In the genomic region with DNA sequence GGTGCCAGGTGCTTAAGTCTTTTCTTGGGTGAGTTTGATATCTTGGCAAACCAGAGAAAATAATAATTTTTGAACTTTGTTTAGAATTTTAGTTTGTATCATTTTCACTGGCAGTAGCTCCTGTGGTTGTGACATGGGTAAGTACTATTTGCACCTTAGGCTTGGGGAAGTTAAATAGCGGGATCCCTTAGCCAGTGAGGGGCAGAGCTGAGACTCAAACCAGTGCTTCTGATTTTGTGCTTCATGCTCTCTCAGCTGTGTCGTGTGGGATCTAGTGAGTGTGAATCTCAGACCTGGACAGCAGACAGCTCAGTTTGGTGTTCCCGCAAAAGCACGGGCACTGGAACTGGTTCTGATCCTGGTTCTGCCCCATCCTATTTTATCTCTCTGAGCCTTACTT, we compare ENCODE assay signal across 20 cellular contexts. TPM values are rescaled to one million over a fixed set of nuclear protein-coding genes. Genes with fewer than 3 reads are reported as not detected.
DNase-seq lines count a peak whose midpoint lies in the region; ATAC-seq and TF ChIP-seq lines count a peak whose summit lies in the region.
"Had no signal": no experiment of that assay in that cellular context is flagged by ENCODE, and none has a peak within 500 bp of the region (broad histone marks: within the 10 kb centered on the region; RNA-seq: fewer than 3 reads in every experiment).

No MANE protein-coding gene starts in this region.

- H3K4me2 ChIP-seq in MM.1S (ENCODE audit: low read depth, low read length) = no peak overlapping the region

- no peaks in the 10 kb centered on the region for H3K9me3 Mint-ChIP-seq in HFFc6
- no peaks in the 10 kb centered on the region for H3K9me3 Mint-ChIP-seq in effector memory CD8-positive, alpha-beta T cell
- H3K9me3 Mint-ChIP-seq: activated naive CD8-positive, alpha-beta T cell treated with anti-CD3 and anti-CD28 coated beads, Interleukin-2, amount 10 ng/mL, durations not matched to agents 7 days and 5 days; brain; neural crest cell; T-cell had no signal

- H3F3A ChIP-seq in MM.1S (ENCODE audit: insufficient read depth, low read length) = peaks cover 7% of the 10 kb centered on the region; the same call in 1 of the 2 replicates

- no peak for DNase-seq in HFFc6
- DNase-seq in effector memory CD8-positive, alpha-beta T cell = no peak
- no peak for DNase-seq in MM.1S
- DNase-seq in AML-193 (lab: John Stamatoyannopoulos, UW) = no peak
- DNase-seq in sciatic nerve (ENCODE audit: low spot score) = no peak
- DNase-seq: activated CD4-positive, alpha-beta T cell treated with anti-CD3 and anti-CD28 coated beads, Interleukin-2, amount 50 U/mL, for 4 hours; activated naive CD8-positive, alpha-beta T cell treated with anti-CD3 and anti-CD28 coated beads, Interleukin-2, amount 10 ng/mL, durations not matched to agents 7 days and 5 days; activated T-cell treated with anti-CD3 and anti-CD28 coated beads, Interleukin-2, amount 50 U/mL, for 48 hours; foreskin keratinocyte; hypothalamus; NCI-H1092 treated with DMSO at 0.1 percent for 48 hours; NCI-H510A treated with DMSO at 0.1 percent for 48 hours; SHP77; T-cell had no signal

- H3K4me3 Mint-ChIP-seq in HFFc6 = no peak overlapping the region
- no peak overlapping the region for H3K4me3 Mint-ChIP-seq in effector memory CD8-positive, alpha-beta T cell
- H3K4me3 Mint-ChIP-seq: activated naive CD8-positive, alpha-beta T cell treated with anti-CD3 and anti-CD28 coated beads, Interleukin-2, amount 10 ng/mL, durations not matched to agents 7 days and 5 days; neural crest cell had no signal

- H4K20me1 ChIP-seq in MM.1S (ENCODE audit: insufficient read depth, low read length) = peaks cover 30% of the 10 kb centered on the region; the same call in 1 of the 2 replicates

- H3K36me3 ChIP-seq in ACC112 (ENCODE audit: insufficient read depth, low read length) (peaks cover 7% of the 10 kb centered on the region), MM.1S (replicated peaks; ENCODE audit: insufficient read depth, low read length) (no peaks in the 10 kb centered on the region)

- no peak overlapping the region for H2AFZ ChIP-seq in ACC112 (ENCODE audit: low read length, unreplicated experiment)
- H2AFZ ChIP-seq in MM.1S (ENCODE audit: low read length) = no peak overlapping the region

- H3K4me3 ChIP-seq in ACC112 (ENCODE audit: low read depth, low read length) (no peak overlapping the region), MM.1S (ENCODE audit: low read length) (no peak overlapping the region)
- H3K4me3 ChIP-seq: HAP-1, suprapubic skin had no signal

- H3K27me3 Mint-ChIP-seq in HFFc6 (ENCODE audit: insufficient read depth) = peaks cover 2% of the 10 kb centered on the region; the same call in 1 of the 2 replicates
- no peaks in the 10 kb centered on the region for H3K27me3 Mint-ChIP-seq in effector memory CD8-positive, alpha-beta T cell
- H3K27me3 Mint-ChIP-seq: activated naive CD8-positive, alpha-beta T cell treated with anti-CD3 and anti-CD28 coated beads, Interleukin-2, amount 10 ng/mL, durations not matched to agents 7 days and 5 days; brain; T-cell had no signal

- intact Hi-C loops in sciatic nerve (cut with DNase I) = no loop called here

- peak overlapping the region; percentile 21; the same call in 1 of the 2 replicates for H3K27ac ChIP-seq in ACC112 (ENCODE audit: low read depth, low read length)
- no peak overlapping the region for H3K27ac ChIP-seq in MM.1S (ENCODE audit: low read length)
- H3K27ac ChIP-seq: foreskin keratinocyte, suprapubic skin had no signal

- H3K9ac ChIP-seq in MM.1S (ENCODE audit: low read length) = no peak overlapping the region

- H3K4me1 ChIP-seq in ACC112 (ENCODE audit: control insufficient read depth, insufficient read depth, low read length, unreplicated experiment) (peaks cover 40% of the 10 kb centered on the region), MM.1S (ENCODE audit: low read length) (no peaks in the 10 kb centered on the region)
- H3K4me1 ChIP-seq: foreskin keratinocyte had no signal

- no peaks in the 10 kb centered on the region for H3K9me3 ChIP-seq in MM.1S (replicated peaks; ENCODE audit: insufficient read depth, low read length)
- H3K9me3 ChIP-seq: HAP-1, suprapubic skin had no signal

- peaks cover 56% of the 10 kb centered on the region for H3K4me1 Mint-ChIP-seq in HFFc6 (ENCODE audit: low read depth)
- H3K4me1 Mint-ChIP-seq in effector memory CD8-positive, alpha-beta T cell (ENCODE audit: low read depth in 2 of 2) = peaks cover 39 to 53% of the 10 kb centered on the region in 2 donors

- H3K27me3 ChIP-seq in ACC112 (ENCODE audit: insufficient read depth, low read length) = no peaks in the 10 kb centered on the region
- no peaks in the 10 kb centered on the region for H3K27me3 ChIP-seq in MM.1S (replicated peaks; ENCODE audit: insufficient read depth, low read length)
- H3K27me3 ChIP-seq: foreskin keratinocyte, suprapubic skin had no signal

- H3K79me2 ChIP-seq in ACC112 (ENCODE audit: control insufficient read depth, insufficient read depth, low read length, unreplicated experiment) (peaks cover 72% of the 10 kb centered on the region), MM.1S (ENCODE audit: low read length) (peaks cover 91% of the 10 kb centered on the region)

- peaks cover 10% of the 10 kb centered on the region; the same call in 1 of the 2 replicates for H3K36me3 Mint-ChIP-seq in HFFc6 (ENCODE audit: low read depth)
- peaks cover 26% of the 10 kb centered on the region for H3K36me3 Mint-ChIP-seq in effector memory CD8-positive, alpha-beta T cell (ENCODE audit: insufficient read depth)

- ATAC-seq in effector memory CD8-positive, alpha-beta T cell (replicated peaks) = no peak
- ATAC-seq in sciatic nerve = no peak
- ATAC-seq: foreskin keratinocyte had no signal

- no peaks in the 10 kb centered on the region for H3K9me2 ChIP-seq in MM.1S (replicated peaks; ENCODE audit: insufficient read depth, low read length)

- TF ChIP-seq CTCF in HFFc6 (IDR thresholded peaks at IDR 0.05) (no peak), MM.1S (IDR thresholded peaks at IDR 0.05; ENCODE audit: low read length) (no peak)

- H3K27ac Mint-ChIP-seq in HFFc6 = 0 out of 2 replicates have a peak overlapping the region, but pooled peaks have one; percentile 2
- H3K27ac Mint-ChIP-seq in effector memory CD8-positive, alpha-beta T cell = peak overlapping the region; percentile 26 to 62

RNA-seq across cellular contexts. Expression of gene PRCC, which starts 9.6 kb away (rescaled TPM):
- 10 to 100 TPM; 67.0 to 79.3 (median 71.5) TPM for total RNA-seq in HFFc6 (2021; fragmentation: NEBNext Ultra II Directional; extraction: Animal tissue kit (Norgen Biotek cat#: 25700))
- total RNA-seq in sciatic nerve = 52.8 TPM

RNA-seq across cellular contexts. Expression of gene HDGF, which starts 25.5 kb away (rescaled TPM):
- total RNA-seq in HFFc6 (2021; fragmentation: NEBNext Ultra II Directional; extraction: Animal tissue kit (Norgen Biotek cat#: 25700)) = 100 to 1,000 TPM; 229 to 324 (median 315) TPM
- total RNA-seq in sciatic nerve = 112 TPM

RNA-seq across cellular contexts. Expression of gene MRPL24, which starts 36.1 kb away (rescaled TPM):
- total RNA-seq in HFFc6 (2021; fragmentation: NEBNext Ultra II Directional; extraction: Animal tissue kit (Norgen Biotek cat#: 25700)) = 10 to 100 TPM; 82.5 to 93.7 (median 86.8) TPM
- total RNA-seq in sciatic nerve = 59.5 TPM

RNA-seq across cellular contexts. Expression of gene SH2D2A, which starts 39.7 kb away (rescaled TPM):
- under 1 TPM in 2 of 6 experiments, not detected in 4; 0.09 to 0.17 TPM for total RNA-seq in HFFc6 (2021; fragmentation: NEBNext Ultra II Directional; extraction: Animal tissue kit (Norgen Biotek cat#: 25700))
- total RNA-seq in sciatic nerve = 1.6 TPM
- total RNA-seq: lung microvascular endothelial cell had no signal

RNA-seq across cellular contexts. Expression of gene ISG20L2, which starts 48.4 kb away (rescaled TPM):
- total RNA-seq in HFFc6 (2021; fragmentation: NEBNext Ultra II Directional; extraction: Animal tissue kit (Norgen Biotek cat#: 25700)) = 10 to 100 TPM; 16.2 to 26.9 (median 20.6) TPM
- total RNA-seq in sciatic nerve = 19.4 TPM
